8 cellular contexts compared by ENCODE assay signal in genomic region chr9:129026442-129027223, GRCh38. TPM values are rescaled to one million over a fixed set of nuclear protein-coding genes. Genes with fewer than 3 reads are reported as not detected.
DNase-seq lines count a peak whose midpoint lies in the region; ATAC-seq, FAIRE-seq and TF ChIP-seq lines count a peak whose summit lies in the region.

No MANE protein-coding gene starts in this region.

- FAIRE-seq in RCC 7860 (lab: Jason Lieb, UNC), result no peak

- H3K27ac ChIP-seq in Peyer's patch, result peak overlapping the region; percentile 73 to 89 (median 80)

- peak overlapping the region; percentile 80 for H3K4me3 Mint-ChIP-seq in osteocyte (ENCODE audit: unreplicated experiment)

- no peak for ATAC-seq in HG03025 (IDR thresholded peaks at IDR 0.05; ENCODE audit: low FRiP score, unreplicated experiment)

- no peaks in the 10 kb centered on the region for H3K9me3 Mint-ChIP-seq in osteocyte (ENCODE audit: unreplicated experiment)

- H3K4me3 ChIP-seq in Peyer's patch (peak overlapping the region; percentile 79 to 90 (median 80)), epithelial cell of proximal tubule (ENCODE audit: low read depth, low read length) (peak overlapping the region; percentile 95)

- H3K27me3 Mint-ChIP-seq in osteocyte (ENCODE audit: unreplicated experiment), result no peaks in the 10 kb centered on the region

- DNase-seq in NCI-H82 (lab: John Stamatoyannopoulos, UW) (peak; percentile 68), NCI-H82 treated with DMSO at 0.1 percent for 48 hours (lab: John Stamatoyannopoulos, UW; ENCODE audit: unreplicated experiment) (no peak), Peyer's patch (peak in 1 of 3 donors; percentile 67), epithelial cell of proximal tubule (ENCODE audit: low read depth) (no peak), osteocyte (ENCODE audit: extremely low spot score, unreplicated experiment) (no peak), RCC 7860 (ENCODE audit: low spot score) (no peak), foreskin melanocyte (no peak)

- no peak for TF ChIP-seq POLR2A in Peyer's patch (IDR thresholded peaks at IDR 0.05)

- H3K9me3 ChIP-seq in Peyer's patch, result no peaks in the 10 kb centered on the region

- peak overlapping the region; percentile 79 for H3K27ac Mint-ChIP-seq in osteocyte (ENCODE audit: unreplicated experiment)

- H3K4me1 ChIP-seq in Peyer's patch, result peaks cover 4 to 47% (median 18%) of the 10 kb centered on the region in 4 donors

- peaks cover 40% of the 10 kb centered on the region for H3K4me1 Mint-ChIP-seq in osteocyte (ENCODE audit: unreplicated experiment)

- TF ChIP-seq CTCF in Peyer's patch (IDR thresholded peaks at IDR 0.05) (no peak), epithelial cell of proximal tubule (conservative IDR thresholded peaks at IDR 0.05; ENCODE audit: low read depth, low read length) (no peak), osteocyte (IDR thresholded peaks at IDR 0.05) (no peak)

- no peaks in the 10 kb centered on the region for H3K27me3 ChIP-seq in Peyer's patch

- no peaks in the 10 kb centered on the region for H3K36me3 Mint-ChIP-seq in osteocyte (ENCODE audit: unreplicated experiment)

- no peaks in the 10 kb centered on the region for H3K36me3 ChIP-seq in Peyer's patch

RNA-seq across cellular contexts. Expression of gene SH3GLB2, which starts 1.5 kb away (rescaled TPM):
- total RNA-seq in Peyer's patch, result 100 to 1,000 TPM; 156 to 218 (median 183) TPM
- 90.1 and 97.5 TPM in 2 replicates for total RNA-seq in epithelial cell of proximal tubule
- total RNA-seq in osteocyte, result 105 and 113 TPM in 2 replicates

RNA-seq across cellular contexts. Expression of gene MIGA2, which starts 9.8 kb away (rescaled TPM):
- total RNA-seq in Peyer's patch (100 to 1,000 TPM in 3 of 4 donors, 10 to 100 TPM in 1; 68.5 to 174 (median 125) TPM), epithelial cell of proximal tubule (18.0 and 25.4 TPM in 2 replicates), osteocyte (27.5 and 29.9 TPM in 2 replicates)

RNA-seq across cellular contexts. Expression of gene DOLPP1, which starts 54.3 kb away (rescaled TPM):
- total RNA-seq in Peyer's patch (10 to 100 TPM in 3 of 4 donors, not detected in 1; 37.6 to 53.9 (median 46.1) TPM), epithelial cell of proximal tubule (12.7 and 23.1 TPM in 2 replicates), osteocyte (13.3 and 19.3 TPM in 2 replicates)
